In the genomic region with DNA sequence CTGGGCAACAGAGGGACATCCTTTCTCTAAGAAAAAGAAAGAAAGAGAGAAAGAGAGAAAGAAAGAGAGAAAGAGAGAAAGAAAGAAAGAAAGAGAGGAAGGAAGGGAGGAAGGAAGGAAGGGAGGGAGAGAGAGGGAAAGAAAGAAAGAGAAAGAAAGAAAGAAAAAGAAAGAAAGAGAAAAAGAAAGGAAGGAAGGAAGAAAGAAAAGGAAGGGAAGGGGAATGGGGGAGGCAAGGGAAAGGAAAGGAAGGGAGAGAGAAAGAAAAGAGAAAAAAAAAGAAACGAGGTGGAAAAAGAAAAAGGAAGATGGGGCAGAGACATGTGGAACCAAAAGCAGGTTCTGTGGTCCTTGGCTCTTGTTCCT, we compare ENCODE assay signal across 18 cellular contexts.
A peak's percentile ranks its signal among the peaks of the same experiment; 100 is the strongest.
DNase-seq lines count a peak whose midpoint lies in the region; ATAC-seq and TF ChIP-seq lines count a peak whose summit lies in the region.
"Had no signal": no experiment of that assay in that cellular context is flagged by ENCODE, and none has a peak within 500 bp of the region (broad histone marks: within the 10 kb centered on the region; RNA-seq: fewer than 3 reads in every experiment).

No MANE protein-coding gene starts in this region.

- no peak for DNase-seq in activated CD4-positive, alpha-beta T cell treated with anti-CD3 and anti-CD28 coated beads, Interleukin-2, amount 10 ng/mL, durations not matched to agents 24 days and 14 days
- DNase-seq in activated CD4-positive, alpha-beta T cell treated with anti-CD3 and anti-CD28 coated beads, Interleukin-2, amount 50 U/mL, for 4 hours = no peak
- DNase-seq in natural killer cell = no peak
- DNase-seq in NCI-H1436 (lab: John Stamatoyannopoulos, UW) = no peak
- DNase-seq: DMS79 treated with DMSO at 0.1 percent for 48 hours, hippocampal formation, mesenchymal stem cell, NCI-H187, NCI-H226 had no signal

- H3K27me3 Mint-ChIP-seq in activated CD4-positive, alpha-beta T cell treated with anti-CD3 and anti-CD28 coated beads, Interleukin-2, amount 10 ng/mL, durations not matched to agents 24 days and 14 days = no peaks in the 10 kb centered on the region
- no peaks in the 10 kb centered on the region for H3K27me3 Mint-ChIP-seq in activated T-helper 17 cell treated with anti-CD3 and anti-CD28 coated beads, Interleukin-2, amount 50 U/mL, for 72 hours
- peaks cover 0 to 5% of the 10 kb centered on the region in 2 donors for H3K27me3 Mint-ChIP-seq in natural killer cell (ENCODE audit: low read depth in 2 of 2)

- H3K36me3 ChIP-seq in KMS-11 (ENCODE audit: insufficient read depth) = no peaks in the 10 kb centered on the region
- H3K36me3 ChIP-seq: tibial nerve had no signal

- H3K27ac ChIP-seq in KMS-11 = peak overlapping the region; percentile 86
- H3K27ac ChIP-seq: tibial nerve, VCaP had no signal

- peak overlapping the region; percentile 59 for H3K9ac ChIP-seq in KMS-11

- no peaks in the 10 kb centered on the region for H3K36me3 Mint-ChIP-seq in activated CD4-positive, alpha-beta T cell treated with anti-CD3 and anti-CD28 coated beads, Interleukin-2, amount 10 ng/mL, durations not matched to agents 24 days and 14 days (ENCODE audit: low read depth)
- H3K36me3 Mint-ChIP-seq in activated T-helper 17 cell treated with anti-CD3 and anti-CD28 coated beads, Interleukin-2, amount 50 U/mL, for 72 hours (ENCODE audit: low read depth) = no peaks in the 10 kb centered on the region
- H3K36me3 Mint-ChIP-seq in natural killer cell = no peaks in the 10 kb centered on the region
- H3K36me3 Mint-ChIP-seq: CD4-positive, CD25-positive, alpha-beta regulatory T cell had no signal

- peak overlapping the region; percentile 72 for H2AFZ ChIP-seq in KMS-11 (ENCODE audit: low read depth)

- no peaks in the 10 kb centered on the region for H4K20me1 ChIP-seq in KMS-11 (ENCODE audit: insufficient read depth)

- H3K27ac Mint-ChIP-seq in activated CD4-positive, alpha-beta T cell treated with anti-CD3 and anti-CD28 coated beads, Interleukin-2, amount 10 ng/mL, durations not matched to agents 24 days and 14 days = peak overlapping the region; percentile 93
- H3K27ac Mint-ChIP-seq in activated T-helper 17 cell treated with anti-CD3 and anti-CD28 coated beads, Interleukin-2, amount 50 U/mL, for 72 hours = peak overlapping the region; percentile 85
- peak overlapping the region; percentile 69 to 72 for H3K27ac Mint-ChIP-seq in natural killer cell
- H3K27ac Mint-ChIP-seq: dendritic cell treated with granulocyte-macrophage colony-stimulating factor and Interleukin-4, amounts not matched to agents 40 ng/mL and 50 ng/mL, for 4 days had no signal

- no peak for TF ChIP-seq CTCF in KMS-11 (conservative IDR thresholded peaks at IDR 0.05; ENCODE audit: low read depth, low read length)
- no peak for TF ChIP-seq CTCF in natural killer cell (IDR thresholded peaks at IDR 0.05)

- intact Hi-C loops in activated CD4-positive, alpha-beta T cell treated with anti-CD3 and anti-CD28 coated beads, Interleukin-2, amount 10 ng/mL, durations not matched to agents 24 days and 14 days (cut with micrococcal nuclease) = loop anchor here (5.0 kb wide), 1 partner anchor 35 kb away; no protein-coding TSS in a partner anchor
- intact Hi-C loops in natural killer cell (cut with micrococcal nuclease) = no loop called here

- no peak for ATAC-seq in activated T-helper 17 cell treated with anti-CD3 and anti-CD28 coated beads, Interleukin-2, amount 50 U/mL, for 72 hours (replicated peaks)
- ATAC-seq in natural killer cell (no peak), GM21528 (IDR thresholded peaks at IDR 0.05; ENCODE audit: low FRiP score, unreplicated experiment) (no peak), HG02763 (IDR thresholded peaks at IDR 0.05; ENCODE audit: unreplicated experiment) (no peak)

- no peaks in the 10 kb centered on the region for H3K27me3 ChIP-seq in KMS-11 (ENCODE audit: insufficient read depth, low read depth)
- H3K27me3 ChIP-seq: tibial nerve had no signal

- H3K4me1 Mint-ChIP-seq in activated CD4-positive, alpha-beta T cell treated with anti-CD3 and anti-CD28 coated beads, Interleukin-2, amount 10 ng/mL, durations not matched to agents 24 days and 14 days = peaks cover 39% of the 10 kb centered on the region
- H3K4me1 Mint-ChIP-seq in activated T-helper 17 cell treated with anti-CD3 and anti-CD28 coated beads, Interleukin-2, amount 50 U/mL, for 72 hours = peaks cover 20% of the 10 kb centered on the region
- peaks cover 24 to 27% of the 10 kb centered on the region in 2 donors for H3K4me1 Mint-ChIP-seq in natural killer cell

- H3K4me2 ChIP-seq in KMS-11 = peak overlapping the region; percentile 43

- H3K79me2 ChIP-seq in KMS-11 (ENCODE audit: insufficient read depth, low read depth) = no peaks in the 10 kb centered on the region

- peaks cover 4% of the 10 kb centered on the region for H3K9me3 Mint-ChIP-seq in activated CD4-positive, alpha-beta T cell treated with anti-CD3 and anti-CD28 coated beads, Interleukin-2, amount 10 ng/mL, durations not matched to agents 24 days and 14 days
- peaks cover 4% of the 10 kb centered on the region for H3K9me3 Mint-ChIP-seq in activated T-helper 17 cell treated with anti-CD3 and anti-CD28 coated beads, Interleukin-2, amount 50 U/mL, for 72 hours
- H3K9me3 Mint-ChIP-seq in natural killer cell = no peaks in the 10 kb centered on the region
- H3K9me3 Mint-ChIP-seq: CD4-positive, CD25-positive, alpha-beta regulatory T cell; dendritic cell treated with granulocyte-macrophage colony-stimulating factor and Interleukin-4, amounts not matched to agents 40 ng/mL and 50 ng/mL, for 4 days had no signal

- no peak overlapping the region for H3K4me3 ChIP-seq in KMS-11 (IDR thresholded peaks at IDR 0.05; ENCODE audit: insufficient read depth, low read depth, low read length)
- H3K4me3 ChIP-seq: tibial nerve had no signal

- peak overlapping the region; percentile 39 for H3K4me3 Mint-ChIP-seq in activated CD4-positive, alpha-beta T cell treated with anti-CD3 and anti-CD28 coated beads, Interleukin-2, amount 10 ng/mL, durations not matched to agents 24 days and 14 days
- H3K4me3 Mint-ChIP-seq in activated T-helper 17 cell treated with anti-CD3 and anti-CD28 coated beads, Interleukin-2, amount 50 U/mL, for 72 hours = peak overlapping the region; percentile 65
- H3K4me3 Mint-ChIP-seq in natural killer cell = peak overlapping the region; percentile 36
- H3K4me3 Mint-ChIP-seq: CD4-positive, CD25-positive, alpha-beta regulatory T cell; dendritic cell treated with granulocyte-macrophage colony-stimulating factor and Interleukin-4, amounts not matched to agents 40 ng/mL and 50 ng/mL, for 4 days; nephron had no signal

- H3K4me1 ChIP-seq in KMS-11 (ENCODE audit: low read depth, poor library complexity, severe bottlenecking) = peaks cover 65% of the 10 kb centered on the region
